ENCODE assay signal across 19 cellular contexts in the genomic region with DNA sequence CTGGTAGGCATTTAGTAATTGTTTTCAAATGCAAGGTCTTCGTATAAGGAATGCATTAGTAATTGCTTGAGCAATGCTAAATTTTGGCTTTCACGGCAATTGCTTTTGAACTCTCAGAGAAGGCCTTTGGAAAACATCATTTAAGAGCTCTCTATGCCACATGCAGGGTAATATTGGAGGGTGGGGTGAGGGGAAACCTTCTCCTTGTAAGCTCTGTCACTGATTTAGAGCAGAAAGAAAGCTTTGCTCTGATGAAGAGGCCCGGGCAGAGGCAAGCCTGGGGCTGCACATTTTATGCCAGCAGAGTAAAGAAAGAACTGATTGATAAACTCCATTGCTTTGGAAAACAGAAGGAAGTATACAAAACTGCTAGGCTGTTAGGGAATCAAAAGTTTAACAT.
DNase-seq lines count a peak whose midpoint lies in the region; ATAC-seq, FAIRE-seq and TF ChIP-seq lines count a peak whose summit lies in the region.
"Had no signal": no experiment of that assay in that cellular context is flagged by ENCODE, and none has a peak within 500 bp of the region (broad histone marks: within the 10 kb centered on the region; RNA-seq: fewer than 3 reads in every experiment).

No MANE protein-coding gene starts in this region.

- H3K27ac ChIP-seq in DOHH2 (ENCODE audit: low read depth, low read length) (peak overlapping the region; percentile 37), astrocyte (ENCODE audit: low read depth, low read length) (no peak overlapping the region), OCI-LY7 (ENCODE audit: low read depth, low read length, poor library complexity, severe bottlenecking) (no peak overlapping the region)
- H3K27ac ChIP-seq: ascending aorta, parathyroid adenoma, RWPE1 had no signal

- peaks cover 11% of the 10 kb centered on the region for H3K36me3 Mint-ChIP-seq in astrocyte (ENCODE audit: low read depth, unreplicated experiment)

- H3K4me3 ChIP-seq in DOHH2 (ENCODE audit: low read length) = no peak overlapping the region
- H3K4me3 ChIP-seq in astrocyte (ENCODE audit: insufficient read depth, low read depth, low read length) = no peak overlapping the region
- H3K4me3 ChIP-seq in OCI-LY7 (ENCODE audit: low read depth, low read length, poor library complexity, severe bottlenecking) = no peak overlapping the region
- H3K4me3 ChIP-seq: ascending aorta had no signal

- no peak overlapping the region for H3K9ac ChIP-seq in astrocyte (ENCODE audit: low read length)
- H3K9ac ChIP-seq: parathyroid adenoma had no signal

- peaks cover 11% of the 10 kb centered on the region for H3K79me2 ChIP-seq in DOHH2 (ENCODE audit: control insufficient read depth, low read length)
- no peaks in the 10 kb centered on the region for H3K79me2 ChIP-seq in astrocyte (ENCODE audit: insufficient read depth, low read length)
- H3K79me2 ChIP-seq in OCI-LY7 (ENCODE audit: insufficient read depth, low read depth, low read length) = no peaks in the 10 kb centered on the region
- H3K79me2 ChIP-seq: parathyroid adenoma had no signal

- peak overlapping the region; percentile 16 for H3K4me3 Mint-ChIP-seq in astrocyte (ENCODE audit: unreplicated experiment)
- H3K4me3 Mint-ChIP-seq: activated B cell treated with CpG ODN at 0.5 μM for 24 hours; stimulated activated naive CD8-positive, alpha-beta T cell treated with anti-CD3 and anti-CD28 coated beads, Interleukin-15, amount 100 ng/mL, for 72 hours had no signal

- POLR2A ChIA-PET in OCI-LY7 (lab: Charles Lee) = interaction anchor here (1.7 kb wide), 1 partner anchor 13 kb away, joined by 4 read pairs; no protein-coding TSS in a partner anchor

- no peaks in the 10 kb centered on the region for H4K20me1 ChIP-seq in DOHH2 (ENCODE audit: control insufficient read depth, insufficient read depth, low read depth, low read length)
- H4K20me1 ChIP-seq in astrocyte (ENCODE audit: insufficient read depth, low read length) = no peaks in the 10 kb centered on the region
- H4K20me1 ChIP-seq in OCI-LY7 (ENCODE audit: insufficient read depth, low read length) = no peaks in the 10 kb centered on the region

- intact Hi-C loops in OCI-LY7 (cut with micrococcal nuclease; ENCODE audit: unreplicated experiment) = no loop called here

- peaks cover 34% of the 10 kb centered on the region for H3K36me3 ChIP-seq in DOHH2 (ENCODE audit: control insufficient read depth, low read length)
- H3K36me3 ChIP-seq in astrocyte (ENCODE audit: insufficient read depth, low read length) = no peaks in the 10 kb centered on the region
- H3K36me3 ChIP-seq in OCI-LY7 (ENCODE audit: insufficient read depth, low read length) = no peaks in the 10 kb centered on the region
- H3K36me3 ChIP-seq: ascending aorta had no signal

- 0 out of 2 replicates have a peak overlapping the region, but pooled peaks have one; percentile 6 for H3K4me2 ChIP-seq in DOHH2 (ENCODE audit: low read length)
- H3K4me2 ChIP-seq in astrocyte (ENCODE audit: low read length) = no peak overlapping the region
- no peak overlapping the region for H3K4me2 ChIP-seq in OCI-LY7 (ENCODE audit: low read length)

- FAIRE-seq in astrocyte (lab: Jason Lieb, UNC) = no peak

- H3K9me2 ChIP-seq in DOHH2 (replicated peaks; ENCODE audit: control insufficient read depth, low read length) (no peaks in the 10 kb centered on the region), OCI-LY7 (ENCODE audit: insufficient read depth, low read length) (no peaks in the 10 kb centered on the region)

- H3K4me1 Mint-ChIP-seq in astrocyte (ENCODE audit: low read depth, unreplicated experiment) = peaks cover 25% of the 10 kb centered on the region
- H3K4me1 Mint-ChIP-seq: activated B cell treated with CpG ODN at 0.5 μM for 24 hours; stimulated activated naive CD8-positive, alpha-beta T cell treated with anti-CD3 and anti-CD28 coated beads, Interleukin-15, amount 100 ng/mL, for 72 hours had no signal

- H3K27me3 ChIP-seq in DOHH2 (ENCODE audit: control insufficient read depth, low read length) = no peaks in the 10 kb centered on the region
- H3K27me3 ChIP-seq in astrocyte (ENCODE audit: insufficient read depth, low read length) = no peaks in the 10 kb centered on the region
- H3K27me3 ChIP-seq: ascending aorta had no signal

- CTCF ChIA-PET in OCI-LY7 (lab: Charles Lee; ENCODE audit: unreplicated experiment) = no interaction called here

- no peak overlapping the region for H3K27ac Mint-ChIP-seq in astrocyte (ENCODE audit: unreplicated experiment)
- H3K27ac Mint-ChIP-seq: activated B cell treated with CpG ODN at 0.5 μM for 24 hours; activated T-helper 2 cell treated with anti-CD3 and anti-CD28 coated beads, Interferon-gamma antibody, Interleukin-2, Interleukin-4, amounts not matched to agents 10 μg/mL and 5 μg/mL and 100 μg/mL, durations not matched to agents 14 hours and 24 hours and 36 hours had no signal

- H3K27me3 Mint-ChIP-seq in astrocyte (ENCODE audit: low read depth, unreplicated experiment) = peaks cover 3% of the 10 kb centered on the region
- H3K27me3 Mint-ChIP-seq: activated B cell treated with CpG ODN at 0.5 μM for 24 hours; stimulated activated naive CD8-positive, alpha-beta T cell treated with anti-CD3 and anti-CD28 coated beads, Interleukin-15, amount 100 ng/mL, for 72 hours had no signal

- H2AFZ ChIP-seq in astrocyte (ENCODE audit: low read depth, low read length) (no peak overlapping the region), OCI-LY7 (ENCODE audit: low read length) (no peak overlapping the region)
- H2AFZ ChIP-seq: parathyroid adenoma had no signal

- peaks cover 94% of the 10 kb centered on the region for H3K4me1 ChIP-seq in DOHH2 (ENCODE audit: control insufficient read depth, low read length)
- H3K4me1 ChIP-seq in astrocyte (ENCODE audit: insufficient read depth, low read length) = peaks cover 8% of the 10 kb centered on the region
- H3K4me1 ChIP-seq in OCI-LY7 (ENCODE audit: insufficient read depth, low read length, poor library complexity, severe bottlenecking) = no peaks in the 10 kb centered on the region
- H3K4me1 ChIP-seq: ascending aorta had no signal

- H3F3A ChIP-seq in DOHH2 (ENCODE audit: control insufficient read depth, insufficient read depth) = peaks cover 17% of the 10 kb centered on the region

- no TSS peak for BruUV-seq in OCI-LY7 (replicated peaks; lab: Mats Ljungman, UMichigan)

- ATAC-seq in GM18870 (IDR thresholded peaks at IDR 0.05; ENCODE audit: unreplicated experiment) (no peak), HG03095 (IDR thresholded peaks at IDR 0.05; ENCODE audit: unreplicated experiment) (no peak)
- ATAC-seq: stimulated activated naive CD8-positive, alpha-beta T cell treated with anti-CD3 and anti-CD28 coated beads, Interleukin-15, amount 100 ng/mL, for 72 hours had no signal

- no peaks in the 10 kb centered on the region for H3K9me3 Mint-ChIP-seq in astrocyte (ENCODE audit: unreplicated experiment)
- H3K9me3 Mint-ChIP-seq: activated B cell treated with CpG ODN at 0.5 μM for 24 hours; activated T-helper 2 cell treated with anti-CD3 and anti-CD28 coated beads, Interferon-gamma antibody, Interleukin-2, Interleukin-4, amounts not matched to agents 10 μg/mL and 5 μg/mL and 100 μg/mL, durations not matched to agents 14 hours and 24 hours and 36 hours; stimulated activated naive CD8-positive, alpha-beta T cell treated with anti-CD3 and anti-CD28 coated beads, Interleukin-15, amount 100 ng/mL, for 72 hours had no signal

- TF ChIP-seq CTCF in DOHH2 (IDR thresholded peaks at IDR 0.05; ENCODE audit: low read depth, low read length, poor library complexity, severe bottlenecking) (no peak), astrocyte (IDR thresholded peaks at IDR 0.05; ENCODE audit: insufficient read depth, low read depth, low read length) (no peak), OCI-LY7 (conservative IDR thresholded peaks at IDR 0.05; ENCODE audit: low read length) (no peak)

- H3K9me3 ChIP-seq in DOHH2 (ENCODE audit: control insufficient read depth, insufficient read depth, low read length) (no peaks in the 10 kb centered on the region), astrocyte (ENCODE audit: insufficient read depth, low read depth, low read length) (no peaks in the 10 kb centered on the region), OCI-LY7 (ENCODE audit: low read length) (no peaks in the 10 kb centered on the region)
- H3K9me3 ChIP-seq: ascending aorta had no signal

- DNase-seq in astrocyte (ENCODE audit: low read depth) = peak; percentile 25
- peak in 28 of 51 donors; percentile 17 to 84 (median 48) for DNase-seq in hypothalamus (lab: John Stamatoyannopoulos, UW)
- peak; percentile 87 for DNase-seq in putamen (ENCODE audit: low spot score)
- DNase-seq in OCI-LY7 (ENCODE audit: low spot score) = no peak
- no peak for DNase-seq in activated naive CD4-positive, alpha-beta T cell (lab: John Stamatoyannopoulos, UW)
- DNase-seq: activated B cell treated with CpG ODN at 0.5 μM for 24 hours; Calu3; effector CD4-positive, alpha-beta T cell; KG1; mesendoderm; NCI-H1105 treated with DMSO at 0.1 percent for 48 hours; stimulated activated naive CD8-positive, alpha-beta T cell treated with anti-CD3 and anti-CD28 coated beads, Interleukin-15, amount 100 ng/mL, for 72 hours had no signal

Comparison
In these comparisons a context has a peak if more than half of its experiments do, and no peak if none do; other contexts are left out.
1. DNase-seq: peak in astrocyte (single experiment), hypothalamus (28 of 51) and putamen (single experiment); none in OCI-LY7 (single experiment) and activated naive CD4-positive, alpha-beta T cell (0 of 4).